8 cellular contexts compared by ENCODE assay signal in genomic region chr2:216696751-216697560, GRCh38. TPM values are rescaled to one million over a fixed set of nuclear protein-coding genes. Genes with fewer than 3 reads are reported as not detected.
DNase-seq lines count a peak whose midpoint lies in the region; ATAC-seq and TF ChIP-seq lines count a peak whose summit lies in the region.

No MANE protein-coding gene starts in this region.

- no peak overlapping the region for H3K27ac Mint-ChIP-seq in activated T-helper 2 cell treated with anti-CD3 and anti-CD28 coated beads, Interferon-gamma antibody, Interleukin-2, Interleukin-4, amounts not matched to agents 10 μg/mL and 5 μg/mL and 100 μg/mL, durations not matched to agents 14 hours and 24 hours and 36 hours

- no peaks in the 10 kb centered on the region for H3K9me3 Mint-ChIP-seq in activated T-helper 2 cell treated with anti-CD3 and anti-CD28 coated beads, Interferon-gamma antibody, Interleukin-2, Interleukin-4, amounts not matched to agents 10 μg/mL and 5 μg/mL and 100 μg/mL, durations not matched to agents 14 hours and 24 hours and 36 hours

- intact Hi-C loops in activated T-helper 2 cell treated with anti-CD3 and anti-CD28 coated beads, Interferon-gamma antibody, Interleukin-2, Interleukin-4, amounts not matched to agents 10 μg/mL and 5 μg/mL and 100 μg/mL, durations not matched to agents 14 hours and 24 hours and 36 hours (cut with micrococcal nuclease): loop anchor here (5.0 kb wide), 2 partner anchors 470 to 1015 kb away; no protein-coding TSS in a partner anchor

- no peak for ATAC-seq in HG02852 (IDR thresholded peaks at IDR 0.05; ENCODE audit: unreplicated experiment)
- no peak for ATAC-seq in GM18907 (IDR thresholded peaks at IDR 0.05; ENCODE audit: unreplicated experiment)
- ATAC-seq in GM19035 (IDR thresholded peaks at IDR 0.05; ENCODE audit: unreplicated experiment): no peak

- no peaks in the 10 kb centered on the region for H3K36me3 Mint-ChIP-seq in activated T-helper 2 cell treated with anti-CD3 and anti-CD28 coated beads, Interferon-gamma antibody, Interleukin-2, Interleukin-4, amounts not matched to agents 10 μg/mL and 5 μg/mL and 100 μg/mL, durations not matched to agents 14 hours and 24 hours and 36 hours (ENCODE audit: low read depth)

- peak; percentile 74 for TF ChIP-seq CTCF in brain microvascular endothelial cell (IDR thresholded peaks at IDR 0.05; ENCODE audit: low read depth, low read length, missing control alignments)

- no peaks in the 10 kb centered on the region for H3K27me3 ChIP-seq in brain microvascular endothelial cell (replicated peaks)

- peaks cover 19% of the 10 kb centered on the region for H3K4me1 Mint-ChIP-seq in activated T-helper 2 cell treated with anti-CD3 and anti-CD28 coated beads, Interferon-gamma antibody, Interleukin-2, Interleukin-4, amounts not matched to agents 10 μg/mL and 5 μg/mL and 100 μg/mL, durations not matched to agents 14 hours and 24 hours and 36 hours (ENCODE audit: low read depth)

- H3K4me3 ChIP-seq in brain microvascular endothelial cell (ENCODE audit: low read depth, low read length): no peak overlapping the region

- peaks cover 48% of the 10 kb centered on the region for H3K27me3 Mint-ChIP-seq in activated T-helper 2 cell treated with anti-CD3 and anti-CD28 coated beads, Interferon-gamma antibody, Interleukin-2, Interleukin-4, amounts not matched to agents 10 μg/mL and 5 μg/mL and 100 μg/mL, durations not matched to agents 14 hours and 24 hours and 36 hours (ENCODE audit: low read depth)

- H3K36me3 ChIP-seq in brain microvascular endothelial cell (replicated peaks): no peaks in the 10 kb centered on the region

- no peak overlapping the region for H3K27ac ChIP-seq in brain microvascular endothelial cell

- DNase-seq in ELR (ENCODE audit: low read depth): peak; percentile 64
- peak; percentile 22 for DNase-seq in NCI-H1694 treated with DMSO at 0.1 percent for 48 hours (lab: John Stamatoyannopoulos, UW)
- DNase-seq in brain microvascular endothelial cell: peak; percentile 29
- DNase-seq in midbrain (lab: John Stamatoyannopoulos, UW): peak; percentile 20
- DNase-seq in activated T-helper 2 cell treated with anti-CD3 and anti-CD28 coated beads, Interferon-gamma antibody, Interleukin-2, Interleukin-4, amounts not matched to agents 10 μg/mL and 5 μg/mL and 100 μg/mL, durations not matched to agents 14 hours and 24 hours and 36 hours (ENCODE audit: low spot score): no peak

- in situ Hi-C loops in brain microvascular endothelial cell (cut with HindIII; ENCODE audit: low pct_ligation_motif_present, low sequenced_read_pairs): loop anchor here (25.0 kb wide), 1 partner anchor 815 kb away; no protein-coding TSS in a partner anchor

- no peak overlapping the region for H3K4me3 Mint-ChIP-seq in activated T-helper 2 cell treated with anti-CD3 and anti-CD28 coated beads, Interferon-gamma antibody, Interleukin-2, Interleukin-4, amounts not matched to agents 10 μg/mL and 5 μg/mL and 100 μg/mL, durations not matched to agents 14 hours and 24 hours and 36 hours (ENCODE audit: low read depth)

RNA-seq across cellular contexts. Expression of gene IGFBP5, which starts 1.6 kb away (rescaled TPM):
- not detected in 2 replicates for total RNA-seq in activated T-helper 2 cell treated with anti-CD3 and anti-CD28 coated beads, Interferon-gamma antibody, Interleukin-2, Interleukin-4, amounts not matched to agents 10 μg/mL and 5 μg/mL and 100 μg/mL, durations not matched to agents 14 hours and 24 hours and 36 hours
